In genomic region chr17:29610395-29610794, GRCh38 we compare ENCODE assay signal across 8 cellular contexts. TPM values are rescaled to one million over a fixed set of nuclear protein-coding genes. Genes with fewer than 3 reads are reported as not detected.
"Had no signal": no experiment of that assay in that cellular context is flagged by ENCODE, and none has a peak within 500 bp of the region (broad histone marks: within the 10 kb centered on the region; RNA-seq: fewer than 3 reads in every experiment).

No MANE protein-coding gene starts in this region.

- H3K4me3 ChIP-seq: GM23338, HAP-1 had no signal

- H3K4me1 ChIP-seq: HAP-1 had no signal

- H3K9me3 ChIP-seq: HAP-1 had no signal

- FAIRE-seq: HepG2 had no signal

- H3K27ac ChIP-seq: HL-60 had no signal

- H2AFZ ChIP-seq: GM23338 had no signal

- DNase-seq: H7, KG1 had no signal

- ATAC-seq: GM23338, HCT116, HepG2 had no signal

- H3K4me2 ChIP-seq: GM23338 had no signal

RNA-seq across cellular contexts. Expression of gene CORO6, which starts 12.3 kb away (rescaled TPM):
- polyA plus RNA-seq: IgD-negative memory B cell had no signal

RNA-seq across cellular contexts. Expression of gene ANKRD13B, which starts 17.5 kb away (rescaled TPM):
- polyA plus RNA-seq: IgD-negative memory B cell had no signal
